In the genomic region with DNA sequence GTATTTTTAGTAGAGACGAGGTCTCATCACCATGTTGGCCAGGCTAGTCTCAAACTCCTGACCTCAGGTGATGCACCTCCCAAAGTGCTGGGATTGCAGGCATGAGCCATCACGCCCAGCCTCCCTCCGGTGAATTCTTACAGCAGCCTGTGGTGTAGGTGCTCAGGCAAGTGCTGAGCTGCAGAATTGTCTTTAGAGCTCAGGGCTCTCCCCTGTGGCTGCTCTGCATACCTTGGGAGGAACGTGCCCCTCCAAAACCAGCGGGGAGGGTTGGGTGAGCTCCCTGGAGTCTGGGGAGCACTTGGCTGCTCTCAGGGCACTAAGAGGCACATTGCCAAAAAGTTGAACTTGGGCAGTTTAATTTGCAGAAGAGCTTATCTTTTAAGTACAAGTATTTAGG, we compare ENCODE assay signal across 24 cellular contexts.
"Had no signal": no experiment of that assay in that cellular context is flagged by ENCODE, and none has a peak within 500 bp of the region (broad histone marks: within the 10 kb centered on the region; RNA-seq: fewer than 3 reads in every experiment).

No MANE protein-coding gene starts in this region.

- H3K27ac Mint-ChIP-seq: immature natural killer cell had no signal

- H3K4me1 Mint-ChIP-seq: mesothelial cell of epicardium had no signal

- H3K4me3 ChIP-seq: coronary artery, dorsolateral prefrontal cortex, esophagus muscularis mucosa, gastrocnemius medialis, heart left ventricle, hepatocyte, left lung, lower lobe of right lung, mucosa of descending colon had no signal

- H3K27me3 ChIP-seq: dorsolateral prefrontal cortex, esophagus muscularis mucosa, gastrocnemius medialis, heart left ventricle, hepatocyte, left lung had no signal

- ATAC-seq: gastrocnemius medialis, heart left ventricle, left colon, left lung, left ventricle myocardium superior, lower lobe of right lung, mucosa of descending colon had no signal

- H2AFZ ChIP-seq: hepatocyte had no signal

- H3K27me3 Mint-ChIP-seq: naive B cell had no signal

- DNase-seq: dermis blood vessel endothelial cell; dorsolateral prefrontal cortex; effector CD4-positive, alpha-beta T cell; effector memory CD4-positive, alpha-beta T cell; foreskin melanocyte; gastrocnemius medialis; glutamatergic neuron; heart left ventricle; hypothalamus; immature natural killer cell; islet precursor cell; kidney; kidney glomerular epithelial cell; left colon; left lung; left ventricle myocardium superior; lower lobe of right lung; mesenchymal stem cell; mucosa of descending colon; naive B cell had no signal

- H3K4me3 Mint-ChIP-seq: immature natural killer cell, mesothelial cell of epicardium, naive B cell had no signal

- H3K4me2 ChIP-seq: hepatocyte had no signal

- H3K27ac ChIP-seq: coronary artery, dorsolateral prefrontal cortex, esophagus muscularis mucosa, gastrocnemius medialis, heart left ventricle, hepatocyte, left lung, lower lobe of right lung had no signal

- H3K9me3 ChIP-seq: esophagus muscularis mucosa, gastrocnemius medialis, heart left ventricle, left lung, lower lobe of right lung, mucosa of descending colon had no signal

- H3K9me3 Mint-ChIP-seq: immature natural killer cell, naive B cell had no signal
